In the genomic region with DNA sequence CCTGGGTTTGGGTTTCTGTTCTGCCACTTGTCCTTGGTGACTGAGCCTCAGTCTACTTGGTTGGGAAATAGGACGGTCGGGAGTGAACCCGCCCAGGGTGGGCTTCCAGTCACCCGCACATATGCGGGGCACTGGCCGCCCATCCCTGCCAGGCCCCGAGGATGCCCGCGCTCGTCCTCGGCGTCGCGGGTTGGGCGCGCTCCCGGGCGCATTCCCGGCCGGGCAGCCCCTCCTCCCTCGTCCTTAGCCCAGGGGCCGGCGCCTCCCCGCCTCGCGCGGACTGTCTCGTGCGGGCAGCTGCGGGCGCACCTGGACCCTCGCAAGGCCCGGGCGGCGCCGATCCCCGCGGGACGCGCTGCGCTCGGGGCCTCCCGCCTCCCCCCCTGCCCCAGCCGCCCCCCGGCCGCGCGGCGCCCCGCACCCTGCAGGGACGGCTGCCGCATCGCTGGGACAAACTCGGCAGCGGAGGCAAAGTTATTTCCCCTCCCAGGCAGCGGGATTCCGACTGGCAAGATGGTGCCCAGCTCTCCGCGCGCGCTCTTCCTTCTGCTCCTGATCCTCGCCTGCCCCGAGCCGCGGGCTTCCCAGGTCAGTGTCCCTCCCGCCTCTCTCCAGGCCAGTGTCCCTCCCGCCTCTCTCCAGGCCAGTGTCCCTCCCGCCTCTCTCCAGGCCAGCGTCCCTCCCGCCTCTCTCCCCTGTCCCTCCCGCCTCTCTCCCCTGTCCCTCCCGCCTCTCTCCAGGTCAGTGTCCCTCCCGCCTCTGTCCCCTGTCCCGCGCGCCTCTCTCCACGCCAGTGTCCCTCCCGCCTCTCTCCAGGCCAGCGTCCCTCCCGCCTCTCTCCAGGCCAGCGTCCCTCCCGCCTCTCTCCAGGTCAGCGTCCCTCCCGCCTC, we compare ENCODE assay signal across 8 cellular contexts. TPM values are rescaled to one million over a fixed set of nuclear protein-coding genes. Genes with fewer than 3 reads are reported as not detected.
DNase-seq lines count a peak whose midpoint lies in the region; ATAC-seq, FAIRE-seq and TF ChIP-seq lines count a peak whose summit lies in the region.

A gene with protein sequence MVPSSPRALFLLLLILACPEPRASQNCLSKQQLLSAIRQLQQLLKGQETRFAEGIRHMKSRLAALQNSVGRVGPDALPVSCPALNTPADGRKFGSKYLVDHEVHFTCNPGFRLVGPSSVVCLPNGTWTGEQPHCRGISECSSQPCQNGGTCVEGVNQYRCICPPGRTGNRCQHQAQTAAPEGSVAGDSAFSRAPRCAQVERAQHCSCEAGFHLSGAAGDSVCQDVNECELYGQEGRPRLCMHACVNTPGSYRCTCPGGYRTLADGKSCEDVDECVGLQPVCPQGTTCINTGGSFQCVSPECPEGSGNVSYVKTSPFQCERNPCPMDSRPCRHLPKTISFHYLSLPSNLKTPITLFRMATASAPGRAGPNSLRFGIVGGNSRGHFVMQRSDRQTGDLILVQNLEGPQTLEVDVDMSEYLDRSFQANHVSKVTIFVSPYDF (plus strand): TSS at position 243 of the 890 bp plus-strand sequence. CDS start 271 bp downstream, at position 514.

- peaks cover 4% of the 10 kb centered on the region for H3K4me1 ChIP-seq in CD4-positive, alpha-beta memory T cell (ENCODE audit: insufficient read depth, low read length)
- peaks cover 4% of the 10 kb centered on the region; the same call in 1 of the 2 replicates for H3K4me1 ChIP-seq in HUES64 (ENCODE audit: insufficient read depth, low read length)
- H3K4me1 ChIP-seq in GM12878 (ENCODE audit: control insufficient read depth, insufficient read depth, low read length): no peaks in the 10 kb centered on the region
- H3K4me1 ChIP-seq in testis: peaks cover 5% of the 10 kb centered on the region

- H2AFZ ChIP-seq in GM12878 (ENCODE audit: control insufficient read depth, low read depth, low read length): peak within 1 kb of the TSS; percentile 3

- H3K9me3 Mint-ChIP-seq in CD4-positive, alpha-beta memory T cell: peaks cover 0 to 11% (median 2%) of the 10 kb centered on the region in 8 donors

- peaks cover 2 to 18% of the 10 kb centered on the region in 2 donors for H3K36me3 Mint-ChIP-seq in CD4-positive, alpha-beta memory T cell

- peaks cover 16 to 20% of the 10 kb centered on the region in 2 donors for H3K27me3 Mint-ChIP-seq in CD4-positive, alpha-beta memory T cell

- DNase-seq in CD4-positive, alpha-beta memory T cell: no peak
- DNase-seq in GM12878 (ENCODE audit: low read depth, low spot score): no peak
- peak; percentile 80 for DNase-seq in left lobe of liver (ENCODE audit: low spot score)
- DNase-seq in testis: no peak
- DNase-seq in LoVo (ENCODE audit: low spot score): no peak
- no peak for DNase-seq in NCI-H2029 (lab: John Stamatoyannopoulos, UW)
- DNase-seq in NCI-H2081 treated with DMSO at 0.1 percent for 48 hours (lab: John Stamatoyannopoulos, UW): no peak

- SMC1A ChIA-PET in GM12878 (lab: Charles Lee; ENCODE audit: uncharacterized antibody, unreplicated experiment): interaction anchor here (0.6 to 1.0 kb wide), 2 partner anchors 16 to 107 kb away, joined by 3 read pairs; no protein-coding TSS in a partner anchor

- no peaks in the 10 kb centered on the region for H3K79me2 ChIP-seq in GM12878 (ENCODE audit: control insufficient read depth, insufficient read depth, low read length)

- H3K27ac ChIP-seq in CD4-positive, alpha-beta memory T cell (ENCODE audit: low read depth, low read length): no peak within 1 kb of the TSS
- no peak within 1 kb of the TSS for H3K27ac ChIP-seq in HUES64 (ENCODE audit: low read depth, low read length)
- no peak within 1 kb of the TSS for H3K27ac ChIP-seq in GM12878 (ENCODE audit: control insufficient read depth, insufficient read depth)
- no peak within 1 kb of the TSS for H3K27ac ChIP-seq in testis

- H3K27ac Mint-ChIP-seq in CD4-positive, alpha-beta memory T cell: peak within 1 kb of the TSS in 4 of 7 donors; percentile 43 to 75 (median 58)

- intact Hi-C loops in CD4-positive, alpha-beta memory T cell (cut with micrococcal nuclease): no loop called here
- intact Hi-C loops in GM12878 (cut with micrococcal nuclease; ENCODE audit: unreplicated experiment) (no loop called here), testis (cut with DNase I; ENCODE audit: low total_unique reads) (no loop called here)

- H3K9me3 ChIP-seq in CD4-positive, alpha-beta memory T cell (ENCODE audit: control insufficient read depth in 1 of 2, low read length in 2 of 2): no peaks in the 10 kb centered on the region
- H3K9me3 ChIP-seq in HUES64 (ENCODE audit: insufficient read depth, low read depth, low read length) (0 out of 2 replicates have a peak, but pooled peaks cover under 1% of the 10 kb centered on the region), GM12878 (replicated peaks; ENCODE audit: control insufficient read depth, insufficient read depth, low read length) (no peaks in the 10 kb centered on the region), testis (no peaks in the 10 kb centered on the region)

- H3K4me3 Mint-ChIP-seq in CD4-positive, alpha-beta memory T cell: peak within 1 kb of the TSS; percentile 43 to 79 (median 65)

- no peaks in the 10 kb centered on the region for H3K36me3 ChIP-seq in CD4-positive, alpha-beta memory T cell (ENCODE audit: insufficient read depth, low read length)
- H3K36me3 ChIP-seq in HUES64 (ENCODE audit: insufficient read depth, low read length) (no peaks in the 10 kb centered on the region), GM12878 (ENCODE audit: control insufficient read depth in 2 of 2, insufficient read depth in 2 of 2, low read length in 1 of 2) (no peaks in the 10 kb centered on the region), testis (ENCODE audit: low read depth, missing control alignments) (no peaks in the 10 kb centered on the region)

- TF ChIP-seq POLR2A in GM12878 (IDR thresholded peaks at IDR 0.05; ENCODE audit: low read depth, low read length): no peak
- TF ChIP-seq POLR2A in testis (IDR thresholded peaks at IDR 0.05): no peak

- H3K27me3 ChIP-seq in CD4-positive, alpha-beta memory T cell (ENCODE audit: insufficient read depth, low read length): no peaks in the 10 kb centered on the region
- H3K27me3 ChIP-seq in HUES64 (ENCODE audit: insufficient read depth, low read length) (peaks cover 64% of the 10 kb centered on the region), GM12878 (replicated peaks in 1 of 2; ENCODE audit: control insufficient read depth in 2 of 2, insufficient read depth in 2 of 2, low read length in 1 of 2) (peaks cover 1 to 8% of the 10 kb centered on the region in 2 experiments; a peak in 2 of 4 replicates), testis (no peaks in the 10 kb centered on the region)

- H3K9ac ChIP-seq in HUES64 (ENCODE audit: low read depth, low read length) (0 out of 2 replicates have a peak within 1 kb of the TSS, but pooled peaks have one; percentile 52), GM12878 (ENCODE audit: control insufficient read depth, insufficient read depth, low read length) (no peak within 1 kb of the TSS)

- H3K4me2 ChIP-seq in GM12878 (ENCODE audit: control insufficient read depth, insufficient read depth): peak within 1 kb of the TSS; percentile 33; the same call in 1 of the 2 replicates

- TF ChIP-seq CTCF in GM12878 (IDR thresholded peaks at IDR 0.05 in 2 of 3, conservative IDR thresholded peaks at IDR 0.05 in 1 of 3; ENCODE audit: control insufficient read depth in 2 of 3, extremely low read depth in 1 of 3, insufficient read depth in 1 of 3, low read depth in 3 of 3, low read length in 3 of 3) (no peak), testis (IDR thresholded peaks at IDR 0.05) (no peak)

- CTCF ChIA-PET in CD4-positive, alpha-beta memory T cell (lab: Charles Lee; ENCODE audit: partially characterized antibody): interaction anchor here (0.7 to 2.0 kb wide), 2 partner anchors 10 to 17 kb away, joined by 3 to 5 read pairs; no protein-coding TSS in a partner anchor
- CTCF ChIA-PET in GM12878 (lab: Yijun Ruan, JAX): no interaction called here

- RAD21 ChIA-PET in GM12878 (lab: Charles Lee; ENCODE audit: unreplicated experiment): interaction anchor here (1.5 kb wide), 1 partner anchor 75 kb away, joined by 3 read pairs; no protein-coding TSS in a partner anchor

- POLR2A ChIA-PET in CD4-positive, alpha-beta memory T cell (lab: Charles Lee; ENCODE audit: partially characterized antibody): interaction anchor here (0.6 to 1.1 kb wide), 5 partner anchors 17 to 113 kb away, joined by 3 to 6 read pairs (median 3); no protein-coding TSS in a partner anchor
- POLR2A ChIA-PET in GM12878 (lab: Charles Lee): no interaction called here

- TF ChIP-seq EP300 in GM12878 (IDR thresholded peaks at IDR 0.05; ENCODE audit: borderline replicate concordance in 1 of 2, control insufficient read depth in 1 of 2, low read depth in 2 of 2, low read length in 2 of 2): no peak

- TF ChIP-seq RAD21 in GM12878 (IDR thresholded peaks at IDR 0.05; ENCODE audit: insufficient read depth, low read depth, low read length): no peak

- peak within 1 kb of the TSS; percentile 27 to 36 for H3K4me3 ChIP-seq in CD4-positive, alpha-beta memory T cell (ENCODE audit: low read length in 2 of 2)
- H3K4me3 ChIP-seq in HUES64 (ENCODE audit: low read length) (peak within 1 kb of the TSS; percentile 62), GM12878 (no peak within 1 kb of the TSS), testis (peak within 1 kb of the TSS; percentile 42 to 44)

- no peak for FAIRE-seq in GM12878 (lab: Jason Lieb, UNC)

- in situ Hi-C loops in GM12878 (cut with MboI): no loop called here

- no TSS peak for BruUV-seq in GM12878 (replicated peaks; lab: Mats Ljungman, UMichigan)

- ATAC-seq in GM12878 (no peak; the same call in 1 of the 3 replicates), left lobe of liver (peak; percentile 76)

- peaks cover 5 to 9% (median 7%) of the 10 kb centered on the region in 4 donors for H3K4me1 Mint-ChIP-seq in CD4-positive, alpha-beta memory T cell

- under 1% methylated on average over 83 of the region's 84 CpGs for WGBS in HUES64
- WGBS in GM12878 (ENCODE audit: insufficient coverage, insufficient replicate concordance, low lambda C conversion rate, missing lambda C conversion rate): 12% methylated on average over 27 of the region's 84 CpGs
- whole genome bisulfite sequencing in testis, 2 donors: 0 to 2% methylated on average over 36 to 84 of the region's 84 CpGs

- no peaks in the 10 kb centered on the region for H4K20me1 ChIP-seq in GM12878 (ENCODE audit: control insufficient read depth, insufficient read depth)

RNA-seq across cellular contexts. Expression of the gene that starts here (rescaled TPM):
- total RNA-seq in CD4-positive, alpha-beta memory T cell: 10 to 100 TPM; 34.3 to 37.0 TPM
- 10 to 100 TPM; 29.3 to 41.2 TPM for polyA plus RNA-seq in CD4-positive, alpha-beta memory T cell
- 2.9 TPM for polyA plus RNA-seq in HUES64 (2013, experiment 1 of 2)
- polyA plus RNA-seq in HUES64 (2013, experiment 2 of 2): 6.3 TPM
- 0.25 and 0.47 TPM in 2 replicates for total RNA-seq in GM12878 (2013; cell fraction: nucleolus; rRNA removed)
- 0.05 TPM in 1 of 2 replicates, not detected in the other for total RNA-seq in GM12878 (2014; rRNA removed)
- not detected in 2 replicates for total RNA-seq in GM12878 (2014; rRNA removed; fragmentation: Illumina TruSeq; extraction: Trizol)
- total RNA-seq in GM12878 (2021): 0.10 TPM in 1 of 2 replicates, not detected in the other
- not detected for polyA plus RNA-seq in GM12878 (2011; ENCODE audit: low read depth)
- 0.01 TPM in 1 of 2 replicates, not detected in the other for polyA plus RNA-seq in GM12878 (2011; rRNA removed)
- not detected in 2 replicates for polyA plus RNA-seq in GM12878 (2011; cell fraction: cytosol; rRNA removed)
- 0.06 and 0.19 TPM in 2 replicates for polyA plus RNA-seq in GM12878 (2011; cell fraction: nucleus; rRNA removed)
- not detected in 2 replicates for polyA plus RNA-seq in GM12878 (2012)
- polyA plus RNA-seq in GM12878 (2014; fragmentation: Illumina TruSeq; extraction: Trizol): 0.01 TPM in 1 of 2 replicates, not detected in the other
- polyA plus RNA-seq in GM12878 (2014; fragmentation: Nextera tagmentation; extraction: Ambion mirVana): not detected
- 0.11 TPM in 1 of 2 replicates, not detected in the other for polyA plus RNA-seq in GM12878 (2014; rRNA removed)
- not detected for polyA plus RNA-seq in GM12878 (2016; fragmentation: Nextera tagmentation; extraction: Ambion mirVana)
- 0.05 TPM in 1 of 2 replicates, not detected in the other for polyA minus RNA-seq in GM12878 (2011; rRNA and poly(A)+ RNA removed)
- polyA minus RNA-seq in GM12878 (2011; cell fraction: cytosol; rRNA and poly(A)+ RNA removed): not detected in 2 replicates
- polyA minus RNA-seq in GM12878 (2011; cell fraction: nucleus; rRNA and poly(A)+ RNA removed): 0.10 and 0.12 TPM in 2 replicates
- 5.1 TPM for total RNA-seq in left lobe of liver
- total RNA-seq in testis: 1 to 10 TPM in 1 of 2 donors, under 1 TPM in 1; 0.79 to 3.3 TPM
- polyA plus RNA-seq in testis (ENCODE audit: insufficient read depth, low read depth, low replicate concordance): 3.1 TPM
